In the genomic region with DNA sequence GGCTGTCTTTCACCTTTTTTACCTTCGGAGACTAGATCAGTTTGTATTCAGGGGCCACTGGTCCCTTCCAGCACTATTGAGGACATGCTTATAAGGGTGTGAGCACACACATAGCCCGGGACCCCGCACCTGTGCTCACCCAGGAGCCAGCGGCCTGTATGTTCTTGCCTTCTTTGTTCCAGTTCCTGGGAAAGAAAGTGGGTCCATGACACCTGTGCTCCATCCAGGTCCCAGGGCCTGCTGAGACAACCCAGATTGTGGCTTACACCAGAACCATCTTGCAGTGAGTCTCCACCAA, we compare ENCODE assay signal across 1 cellular context.
TF ChIP-seq lines count a peak whose summit lies in the region.

No MANE protein-coding gene starts in this region.

TF ChIP-seq in H1, 55 proteins besides CTCF, POLR2A, EP300 and RAD21:
- TF ChIP-seq GTF2F1 (IDR thresholded peaks at IDR 0.05; ENCODE audit: borderline replicate concordance, low read depth, low read length) = no peak
- TF ChIP-seq RFX5 (IDR thresholded peaks at IDR 0.05; ENCODE audit: borderline replicate concordance, low read depth, low read length) = no peak
- no peak for TF ChIP-seq TAF1 (IDR thresholded peaks at IDR 0.05; ENCODE audit: low read depth, low read length)
- TF ChIP-seq, protein P1, sequence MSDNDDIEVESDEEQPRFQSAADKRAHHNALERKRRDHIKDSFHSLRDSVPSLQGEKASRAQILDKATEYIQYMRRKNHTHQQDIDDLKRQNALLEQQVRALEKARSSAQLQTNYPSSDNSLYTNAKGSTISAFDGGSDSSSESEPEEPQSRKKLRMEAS (IDR thresholded peaks at IDR 0.05) = no peak
- no peak for TF ChIP-seq MAFK (IDR thresholded peaks at IDR 0.05; ENCODE audit: low read depth, low read length)
- no peak for TF ChIP-seq KDM4A (IDR thresholded peaks at IDR 0.05; ENCODE audit: low read depth, low read length, severe bottlenecking)
- TF ChIP-seq RXRA (IDR thresholded peaks at IDR 0.05; ENCODE audit: insufficient read depth, low read depth, low read length) = no peak
- TF ChIP-seq SUZ12 (IDR thresholded peaks at IDR 0.05; ENCODE audit: low read length) = no peak
- no peak for TF ChIP-seq HDAC2 (IDR thresholded peaks at IDR 0.05; ENCODE audit: borderline replicate concordance in 1 of 2, low read depth in 2 of 2, low read length in 2 of 2)
- TF ChIP-seq CBX5 (IDR thresholded peaks at IDR 0.05; ENCODE audit: low read depth, low read length) = no peak
